ENCODE assay signal across 21 cellular contexts in genomic region chr5:154386952-154387629, GRCh38. TPM values are rescaled to one million over a fixed set of nuclear protein-coding genes. Genes with fewer than 3 reads are reported as not detected.
DNase-seq lines count a peak whose midpoint lies in the region; ATAC-seq and TF ChIP-seq lines count a peak whose summit lies in the region.
"Had no signal": no experiment of that assay in that cellular context is flagged by ENCODE, and none has a peak within 500 bp of the region (broad histone marks: within the 10 kb centered on the region; RNA-seq: fewer than 3 reads in every experiment).

No MANE protein-coding gene starts in this region.

- H2AFZ ChIP-seq in mammary epithelial cell (ENCODE audit: low read depth, low read length), result no peak overlapping the region

- ATAC-seq in naive B cell (ENCODE audit: low read depth in 2 of 2), result no peak

- H3K4me1 ChIP-seq in mammary epithelial cell (ENCODE audit: insufficient read depth, low read length), result no peaks in the 10 kb centered on the region
- H3K4me1 ChIP-seq: BE2C, HAP-1, SJCRH30 had no signal

- no peak overlapping the region for H3K4me3 ChIP-seq in mammary epithelial cell (replicated peaks in 1 of 3; ENCODE audit: insufficient read depth in 1 of 3, low read depth in 2 of 3, low read length in 3 of 3)
- H3K4me3 ChIP-seq: HAP-1, SJCRH30 had no signal

- no peaks in the 10 kb centered on the region for H3K36me3 ChIP-seq in mammary epithelial cell (ENCODE audit: insufficient read depth, low read length)
- H3K36me3 ChIP-seq: BE2C, HAP-1 had no signal

- no peak overlapping the region for H3K4me2 ChIP-seq in mammary epithelial cell (ENCODE audit: insufficient read depth, low read depth, low read length)

- no peaks in the 10 kb centered on the region for H3K27me3 ChIP-seq in mammary epithelial cell (ENCODE audit: insufficient read depth, low read length)
- H3K27me3 ChIP-seq: BE2C, SJCRH30 had no signal

- H3K79me2 ChIP-seq in mammary epithelial cell (ENCODE audit: insufficient read depth, low read length), result no peaks in the 10 kb centered on the region

- peaks cover 16 to 19% of the 10 kb centered on the region in 2 donors for H3K36me3 Mint-ChIP-seq in naive B cell

- 94% methylated on average over 6 of the region's 6 CpGs for WGBS in mammary epithelial cell (ENCODE audit: low coverage, missing lambda C conversion rate)

- no peak overlapping the region for H3K9ac ChIP-seq in mammary epithelial cell (ENCODE audit: insufficient read depth, low read length)

- BruUV-seq in mammary epithelial cell (replicated peaks; lab: Mats Ljungman, UMichigan), result no TSS peak

- no peaks in the 10 kb centered on the region for H4K20me1 ChIP-seq in mammary epithelial cell (ENCODE audit: insufficient read depth, low read length)

- peaks cover 33 to 37% (median 34%) of the 10 kb centered on the region in 3 donors for H3K4me1 Mint-ChIP-seq in naive B cell

- TF ChIP-seq CTCF in mammary epithelial cell (conservative IDR thresholded peaks at IDR 0.05 in 1 of 2, IDR thresholded peaks at IDR 0.05 in 1 of 2; ENCODE audit: extremely low read depth in 1 of 2, insufficient read depth in 1 of 2, low read depth in 1 of 2, low read length in 2 of 2), result no peak

- no peak overlapping the region for H3K4me3 Mint-ChIP-seq in naive B cell
- H3K4me3 Mint-ChIP-seq: CD4-positive, alpha-beta T cell had no signal

- peaks cover 0 to 5% (median 0%) of the 10 kb centered on the region in 7 donors for H3K9me3 Mint-ChIP-seq in naive B cell
- H3K9me3 Mint-ChIP-seq: CD4-positive, alpha-beta T cell had no signal

- no peak overlapping the region for H3K27ac ChIP-seq in caudate nucleus (ENCODE audit: low read depth, low read length)
- no peak overlapping the region for H3K27ac ChIP-seq in mammary epithelial cell (ENCODE audit: insufficient read depth, low read depth, low read length)
- H3K27ac ChIP-seq: 22Rv1, HL-60, SJCRH30 had no signal

- in situ Hi-C loops in mammary epithelial cell (cut with MboI; ENCODE audit: low sequenced_read_pairs in 2 of 2), result no loop called here

- intact Hi-C loops in mammary epithelial cell (cut with micrococcal nuclease), result no loop called here

- dilution Hi-C loops in mammary epithelial cell (cut with HindIII; ENCODE audit: low sequenced_read_pairs), result no loop called here

- no peaks in the 10 kb centered on the region for H3K9me3 ChIP-seq in mammary epithelial cell (replicated peaks; ENCODE audit: insufficient read depth, low read length)
- H3K9me3 ChIP-seq: BE2C, HAP-1, SJCRH30 had no signal

- H3K27ac Mint-ChIP-seq in naive B cell, result peak overlapping the region in 4 of 6 donors; percentile 76 to 97 (median 96)
- H3K27ac Mint-ChIP-seq: CD4-positive, alpha-beta T cell had no signal

- peak; percentile 16 for DNase-seq in NCI-H82 (lab: John Stamatoyannopoulos, UW)
- DNase-seq in NCI-H82 treated with DMSO at 0.1 percent for 48 hours (lab: John Stamatoyannopoulos, UW; ENCODE audit: unreplicated experiment), result no peak
- DNase-seq in left kidney (ENCODE audit: low read depth, low spot score), result peak; percentile 22
- no peak for DNase-seq in naive B cell
- no peak for DNase-seq in stimulated activated CD4-positive, alpha-beta T cell treated with anti-CD3 and anti-CD28 coated beads, Interleukin-4, amount 100 ng/mL, for 1 hour
- no peak for DNase-seq in activated CD4-positive, alpha-beta T cell treated with anti-CD3 and anti-CD28 coated beads for 1 hour
- no peak for DNase-seq in caudate nucleus (lab: John Stamatoyannopoulos, UW)
- no peak for DNase-seq in mammary epithelial cell
- DNase-seq: BE2C; Calu3; CD4-positive, alpha-beta T cell; DMS53; NCI-H187 treated with DMSO at 0.1 percent for 48 hours; NCI-H526 treated with DMSO at 0.1 percent for 48 hours; NK-92 treated with Interleukin-12 subunit alpha and Interleukin-12 subunit beta, amount 100 ng/mL, for 24 hours; OCI-M1; RPMI8226; SJCRH30 had no signal

- H3K27me3 Mint-ChIP-seq in naive B cell, result no peaks in the 10 kb centered on the region
- H3K27me3 Mint-ChIP-seq: CD4-positive, alpha-beta T cell had no signal

- CTCF ChIA-PET in mammary epithelial cell (lab: Charles Lee; ENCODE audit: low non-redundant PET), result interaction anchor here (0.6 kb wide), 1 partner anchor 10 kb away, joined by 3 read pairs; no protein-coding TSS in a partner anchor

RNA-seq across cellular contexts. Expression of gene SAP30L, which starts 58.7 kb away (rescaled TPM):
- polyA plus RNA-seq in naive B cell (ENCODE audit: low read depth in 6 of 6), result 10 to 100 TPM; 16.0 to 57.8 (median 32.1) TPM
- total RNA-seq in mammary epithelial cell, result 10 to 100 TPM; 21.7 to 34.9 TPM
- polyA plus RNA-seq in mammary epithelial cell, result 18.4 TPM
- polyA minus RNA-seq in mammary epithelial cell, result 3.8 TPM

Comparison
In these comparisons a context has a peak if more than half of its experiments do, and no peak if none do; other contexts are left out.
1. DNase-seq: peak in NCI-H82 (single experiment) and left kidney (single experiment); none in NCI-H82 treated with DMSO at 0.1 percent for 48 hours (single experiment), naive B cell (single experiment), stimulated activated CD4-positive, alpha-beta T cell treated with anti-CD3 and anti-CD28 coated beads, Interleukin-4, amount 100 ng/mL, for 1 hour (single experiment), activated CD4-positive, alpha-beta T cell treated with anti-CD3 and anti-CD28 coated beads for 1 hour (single experiment), caudate nucleus (0 of 61) and mammary epithelial cell (single experiment).